In the genomic region with DNA sequence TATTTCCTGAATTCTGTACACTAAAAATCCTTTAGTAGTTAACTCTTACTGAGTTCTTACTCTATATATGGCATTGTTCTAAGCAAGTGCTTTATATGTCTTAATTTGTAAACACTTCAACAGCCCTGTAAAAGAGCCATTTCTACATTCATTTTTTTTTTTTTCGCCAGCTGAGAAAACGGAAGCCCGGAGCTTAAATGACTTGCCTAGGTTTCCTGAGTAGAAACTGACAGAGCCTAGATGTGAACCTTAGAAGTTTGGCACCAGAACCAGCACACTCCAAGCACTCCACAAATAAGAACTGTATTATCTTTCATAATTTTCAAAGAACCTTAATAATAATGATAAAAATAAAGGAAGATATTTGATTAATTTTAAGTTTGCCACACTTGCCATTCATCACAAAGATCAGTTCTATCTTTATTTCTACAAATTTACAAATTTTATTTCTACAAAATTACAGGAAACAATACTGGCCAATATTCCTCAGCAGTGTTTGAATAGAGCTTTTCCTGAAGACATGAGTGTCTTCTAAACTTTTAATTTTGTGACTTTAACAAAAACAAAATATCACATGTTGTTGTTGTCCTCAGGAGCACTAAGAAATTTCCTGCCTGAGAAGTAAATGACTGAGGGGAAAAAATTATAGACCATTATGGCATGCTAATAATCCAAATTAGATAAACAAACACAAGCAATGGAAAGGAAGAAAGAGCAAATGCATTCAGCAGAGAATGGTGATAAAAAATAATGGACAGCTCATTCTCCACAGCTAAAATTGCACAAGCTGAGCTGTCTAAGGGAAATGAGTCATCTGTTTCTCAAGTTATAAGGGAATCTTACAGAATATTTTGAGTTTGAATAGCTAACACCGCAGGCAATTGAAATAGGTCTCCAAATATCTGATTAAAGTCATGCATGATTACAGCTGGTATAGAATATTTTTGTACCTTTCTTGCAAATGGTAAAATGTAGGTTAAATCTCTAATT, we compare ENCODE assay signal across 8 cellular contexts.
DNase-seq lines count a peak whose midpoint lies in the region; ATAC-seq and TF ChIP-seq lines count a peak whose summit lies in the region.

No MANE protein-coding gene starts in this region.

- intact Hi-C loops in sigmoid colon (cut with DNase I): no loop called here

- H3K27me3 ChIP-seq in brain microvascular endothelial cell (replicated peaks): no peaks in the 10 kb centered on the region
- H3K27me3 ChIP-seq in sigmoid colon: no peaks in the 10 kb centered on the region

- H3K4me3 ChIP-seq in brain microvascular endothelial cell (ENCODE audit: low read depth, low read length) (no peak overlapping the region), sigmoid colon (no peak overlapping the region)

- TF ChIP-seq POLR2A in sigmoid colon (IDR thresholded peaks at IDR 0.05): no peak

- peaks cover 0 to 21% (median 8%) of the 10 kb centered on the region in 4 donors for H3K4me1 ChIP-seq in sigmoid colon

- peak overlapping the region; percentile 39 for H3K4me3 Mint-ChIP-seq in osteocyte (ENCODE audit: unreplicated experiment)

- peak; percentile 41 for ATAC-seq in GM19324 (IDR thresholded peaks at IDR 0.05; ENCODE audit: low FRiP score, unreplicated experiment)

- no peaks in the 10 kb centered on the region for H3K9me3 Mint-ChIP-seq in osteocyte (ENCODE audit: unreplicated experiment)

- TF ChIP-seq CTCF in brain microvascular endothelial cell (IDR thresholded peaks at IDR 0.05; ENCODE audit: low read depth, low read length, missing control alignments) (no peak), osteocyte (IDR thresholded peaks at IDR 0.05) (no peak), sigmoid colon (IDR thresholded peaks at IDR 0.05) (no peak)

- no peaks in the 10 kb centered on the region for H3K9me3 ChIP-seq in sigmoid colon

- H3K27ac Mint-ChIP-seq in osteocyte (ENCODE audit: unreplicated experiment): peak overlapping the region; percentile 89

- H3K27ac ChIP-seq in brain microvascular endothelial cell (peak overlapping the region; percentile 30), sigmoid colon (peak overlapping the region in 1 of 4 donors; percentile 1)

- 32 to 65% methylated on average over 4 of the region's 4 CpGs for WGBS in sigmoid colon, 2 donors

- H3K4me1 Mint-ChIP-seq in osteocyte (ENCODE audit: unreplicated experiment): peaks cover 33% of the 10 kb centered on the region

- in situ Hi-C loops in brain microvascular endothelial cell (cut with HindIII; ENCODE audit: low pct_ligation_motif_present, low sequenced_read_pairs): no loop called here

- DNase-seq in AG20443 (ENCODE audit: low spot score) (peak; percentile 79), NCI-H1105 treated with DMSO at 0.1 percent for 48 hours (lab: John Stamatoyannopoulos, UW) (peak; percentile 94), brain microvascular endothelial cell (peak; percentile 62), osteocyte (ENCODE audit: extremely low spot score, unreplicated experiment) (no peak), retina (no peak), sigmoid colon (no peak)
- no peak for DNase-seq in stimulated activated CD4-positive, alpha-beta T cell treated with anti-CD3 and anti-CD28 coated beads, Interleukin-1b, Interleukin-23, amount 100 ng/mL, for 48 hours

- peaks cover 5% of the 10 kb centered on the region for H3K36me3 Mint-ChIP-seq in osteocyte (ENCODE audit: unreplicated experiment)

- no peaks in the 10 kb centered on the region for H3K27me3 Mint-ChIP-seq in osteocyte (ENCODE audit: unreplicated experiment)

- TF ChIP-seq EP300 in sigmoid colon (IDR thresholded peaks at IDR 0.05): no peak

- no peaks in the 10 kb centered on the region for H3K36me3 ChIP-seq in brain microvascular endothelial cell (replicated peaks)
- H3K36me3 ChIP-seq in sigmoid colon: no peaks in the 10 kb centered on the region

Comparison
In these comparisons a context has a peak if more than half of its experiments do, and no peak if none do; other contexts are left out.
1. DNase-seq: peak in AG20443 (single experiment), NCI-H1105 treated with DMSO at 0.1 percent for 48 hours (single experiment) and brain microvascular endothelial cell (single experiment); none in osteocyte (single experiment), stimulated activated CD4-positive, alpha-beta T cell treated with anti-CD3 and anti-CD28 coated beads, Interleukin-1b, Interleukin-23, amount 100 ng/mL, for 48 hours (single experiment), retina (single experiment) and sigmoid colon (single experiment).